In the genomic region with DNA sequence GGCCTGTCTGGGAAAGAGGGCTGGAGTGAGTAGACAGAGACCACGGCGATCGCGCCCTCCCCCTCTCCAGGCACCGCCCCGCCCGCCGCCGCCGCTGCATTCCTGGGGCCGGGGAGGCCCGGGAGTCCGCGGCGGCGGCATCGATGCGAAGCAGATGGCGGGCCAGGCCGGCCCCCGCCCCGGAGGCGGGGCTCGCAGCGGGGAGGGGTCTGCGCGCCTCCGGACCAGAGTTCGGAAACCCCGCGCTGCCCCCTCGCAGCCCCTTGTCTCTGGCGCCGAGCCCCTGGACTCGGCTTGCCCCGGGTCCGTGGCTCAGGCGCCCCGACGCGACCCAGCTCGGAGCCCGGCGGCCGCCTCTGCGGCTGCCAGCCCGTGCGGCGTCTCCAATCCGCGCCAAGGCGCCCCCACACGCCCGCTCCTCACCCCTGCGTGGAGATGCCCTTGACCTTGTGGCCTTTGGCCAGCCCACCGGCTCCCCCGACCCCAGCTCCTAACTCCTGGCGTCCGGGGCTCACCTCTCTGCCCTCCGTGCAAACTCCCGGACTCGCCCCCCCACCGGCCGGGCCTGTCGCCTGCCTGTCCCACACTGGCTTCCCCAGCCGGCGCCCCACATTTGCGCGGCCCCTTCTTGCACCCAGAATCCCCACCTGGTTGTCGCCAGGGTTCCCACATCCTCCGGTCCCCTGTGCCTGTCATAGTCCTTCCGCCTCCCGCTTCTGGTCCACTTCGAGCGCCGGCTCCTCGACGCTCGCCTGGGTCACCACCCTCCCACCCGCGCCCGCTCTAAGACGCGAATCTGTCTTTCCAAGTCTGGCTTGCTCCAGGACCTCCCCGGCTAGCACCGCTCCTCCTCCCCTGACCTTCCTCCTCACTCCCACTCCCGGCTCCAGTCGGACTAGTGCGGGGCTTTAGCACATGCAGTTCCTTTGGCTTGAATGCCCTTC, we compare ENCODE assay signal across 8 cellular contexts. TPM values are rescaled to one million over a fixed set of nuclear protein-coding genes. Genes with fewer than 3 reads are reported as not detected.
DNase-seq lines count a peak whose midpoint lies in the region; ATAC-seq and TF ChIP-seq lines count a peak whose summit lies in the region.

No MANE protein-coding gene starts in this region.

- 1 to 2% methylated on average over 53 to 55 of the region's 89 CpGs for WGBS in testis, 2 donors

- no peaks in the 10 kb centered on the region for H3K9me3 ChIP-seq in testis

- H3K27me3 ChIP-seq in testis = no peaks in the 10 kb centered on the region

- intact Hi-C loops in testis (cut with DNase I; ENCODE audit: low total_unique reads) = no loop called here

- ATAC-seq in HG03460 (IDR thresholded peaks at IDR 0.05; ENCODE audit: unreplicated experiment) = no peak

- TF ChIP-seq CTCF in AG09309 (IDR thresholded peaks at IDR 0.05; ENCODE audit: control insufficient read depth, insufficient read depth, low read depth, low read length, missing control alignments) = no peak
- no peak for TF ChIP-seq CTCF in HFF-Myc (IDR thresholded peaks at IDR 0.05; ENCODE audit: low read depth, low read length, missing control alignments)
- TF ChIP-seq CTCF in testis (IDR thresholded peaks at IDR 0.05) = no peak

- peak overlapping the region in 1 of 2 donors; percentile 90 for H3K27ac ChIP-seq in testis

- TF ChIP-seq POLR2A in testis (IDR thresholded peaks at IDR 0.05) = no peak

- peaks cover 11% of the 10 kb centered on the region for H3K4me1 ChIP-seq in testis

- DNase-seq in AG09309 (ENCODE audit: low read depth) (no peak), HFF-Myc (ENCODE audit: extremely low read depth, low read depth) (no peak), astrocyte of the hippocampus (ENCODE audit: low read depth, low spot score) (peak; percentile 85), kidney tubule cell (ENCODE audit: low spot score) (peak; percentile 9), testis (no peak), cerebellar cortex (ENCODE audit: low spot score) (no peak), cerebellum (ENCODE audit: low spot score) (no peak)

- no peaks in the 10 kb centered on the region for H3K36me3 ChIP-seq in testis (ENCODE audit: low read depth, missing control alignments)

- H3K4me3 ChIP-seq in AG09309 (ENCODE audit: control insufficient read depth, low read depth, low read length) (peak overlapping the region; percentile 91), HFF-Myc (replicated peaks; ENCODE audit: low read depth, low read length) (peak overlapping the region; percentile 79), testis (peak overlapping the region; percentile 63 to 72)

RNA-seq across cellular contexts. Expression of a gene that starts 1.0 kb away (rescaled TPM):
- total RNA-seq in testis (10 to 100 TPM; 10.4 to 12.3 TPM), cerebellum (3.2 TPM)
- 3.3 TPM for polyA plus RNA-seq in testis (ENCODE audit: insufficient read depth, low read depth, low replicate concordance)

RNA-seq across cellular contexts. Expression of a gene that starts 42.6 kb away (rescaled TPM):
- total RNA-seq in testis = 10 to 100 TPM in 1 of 2 donors, 1 to 10 TPM in 1; 6.5 to 11.8 TPM
- polyA plus RNA-seq in testis (ENCODE audit: insufficient read depth, low read depth, low replicate concordance) = 4.1 TPM
- total RNA-seq in cerebellum = 31.8 TPM

RNA-seq across cellular contexts. Expression of a gene that starts 59.0 kb away (rescaled TPM):
- total RNA-seq in testis (10 to 100 TPM; 39.8 to 41.7 TPM), cerebellum (53.0 TPM)
- polyA plus RNA-seq in testis (ENCODE audit: insufficient read depth, low read depth, low replicate concordance) = 18.1 TPM

Comparison
In these comparisons a context has a peak if more than half of its experiments do, and no peak if none do; other contexts are left out.
1. DNase-seq: peak in astrocyte of the hippocampus (single experiment) and kidney tubule cell (single experiment); none in AG09309 (single experiment), HFF-Myc (single experiment), testis (single experiment), cerebellar cortex (single experiment) and cerebellum (single experiment).
2. Peak in every context shown above with its lines, with median percentiles within 50 percentile points of each other: H3K4me3 ChIP-seq.